13 cellular contexts compared by ENCODE assay signal in the genomic region with DNA sequence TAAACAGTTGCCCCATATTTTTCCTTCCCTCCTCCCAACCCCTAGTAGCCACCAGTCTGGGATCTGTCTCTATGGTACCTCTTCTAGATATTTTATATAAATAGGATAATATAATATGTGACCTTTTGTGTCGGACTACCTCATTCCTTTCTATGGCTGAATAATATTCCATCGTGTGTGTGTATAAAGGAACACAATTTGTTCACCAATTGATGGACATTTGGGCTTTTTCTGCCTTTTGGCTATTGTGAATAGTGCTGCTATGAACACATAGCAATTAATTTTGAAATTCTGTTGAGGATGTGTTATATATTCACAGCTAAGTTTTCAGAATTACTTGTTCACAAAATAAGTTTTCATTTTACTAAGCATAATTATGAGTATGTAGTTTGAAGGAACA. TPM values are rescaled to one million over a fixed set of nuclear protein-coding genes. Genes with fewer than 3 reads are reported as not detected.
DNase-seq lines count a peak whose midpoint lies in the region; ATAC-seq and TF ChIP-seq lines count a peak whose summit lies in the region.
"Had no signal": no experiment of that assay in that cellular context is flagged by ENCODE, and none has a peak within 500 bp of the region (broad histone marks: within the 10 kb centered on the region; RNA-seq: fewer than 3 reads in every experiment).

No MANE protein-coding gene starts in this region.

- dilution Hi-C loops in mammary epithelial cell (cut with HindIII; ENCODE audit: low sequenced_read_pairs): no loop called here

- H3K4me3 ChIP-seq in DND-41 (ENCODE audit: low read depth in 1 of 2, low read length in 2 of 2) (peak overlapping the region; percentile 98; a peak in 2 of 4 replicates), KMS-11 (IDR thresholded peaks at IDR 0.05; ENCODE audit: insufficient read depth, low read depth, low read length) (no peak overlapping the region), mammary epithelial cell (replicated peaks in 1 of 3; ENCODE audit: insufficient read depth in 1 of 3, low read depth in 2 of 3, low read length in 3 of 3) (peak overlapping the region; percentile 4 to 84 (median 73)), neuron (ENCODE audit: low read length) (peak overlapping the region; percentile 99)

- BruUV-seq in mammary epithelial cell (replicated peaks; lab: Mats Ljungman, UMichigan): no TSS peak

- DNase-seq in DND-41 (no peak), mammary epithelial cell (no peak)
- DNase-seq in activated CD4-positive, CD25-positive, alpha-beta regulatory T cell (lab: John Stamatoyannopoulos, UW): no peak
- DNase-seq: DMS79 treated with DMSO at 0.1 percent for 48 hours; effector CD4-positive, alpha-beta T cell; NCI-H774; pancreas; T-helper 9 cell had no signal

- intact Hi-C loops in mammary epithelial cell (cut with micrococcal nuclease): loop anchor here (2.0 to 5.0 kb wide), 2 partner anchors 29 to 225 kb away; a partner anchor contains a TSS

- H3K27ac ChIP-seq in DND-41 (ENCODE audit: low read length) (no peak overlapping the region), KMS-11 (no peak overlapping the region), mammary epithelial cell (ENCODE audit: insufficient read depth, low read depth, low read length) (no peak overlapping the region)
- H3K27ac ChIP-seq: pancreas had no signal

- CTCF ChIA-PET in mammary epithelial cell (lab: Charles Lee; ENCODE audit: low non-redundant PET): no interaction called here

- peak overlapping the region; percentile 97; the same call in 1 of the 2 replicates for H3K9ac ChIP-seq in DND-41 (ENCODE audit: low read depth, low read length)
- no peak overlapping the region; the same call in 1 of the 2 replicates for H3K9ac ChIP-seq in KMS-11
- H3K9ac ChIP-seq in mammary epithelial cell (ENCODE audit: insufficient read depth, low read length): no peak overlapping the region

- H2AFZ ChIP-seq in DND-41 (ENCODE audit: low read depth, low read length) (no peak overlapping the region), KMS-11 (ENCODE audit: low read depth) (no peak overlapping the region), mammary epithelial cell (ENCODE audit: low read depth, low read length) (no peak overlapping the region), neuron (ENCODE audit: low read depth, low read length) (no peak overlapping the region)

- ATAC-seq in DND-41 (ENCODE audit: insufficient read depth, low read depth): no peak
- no peak for ATAC-seq in HG03039 (IDR thresholded peaks at IDR 0.05; ENCODE audit: unreplicated experiment)
- ATAC-seq in HG03565 (IDR thresholded peaks at IDR 0.05; ENCODE audit: unreplicated experiment): no peak
- ATAC-seq in GM21723 (IDR thresholded peaks at IDR 0.05; ENCODE audit: unreplicated experiment): no peak
- ATAC-seq: pancreas had no signal

- H3K9me3 ChIP-seq in DND-41 (ENCODE audit: insufficient read depth, low read length, severe bottlenecking): no peaks in the 10 kb centered on the region
- no peaks in the 10 kb centered on the region for H3K9me3 ChIP-seq in mammary epithelial cell (replicated peaks; ENCODE audit: insufficient read depth, low read length)
- H3K9me3 ChIP-seq in neuron (ENCODE audit: low read length): no peaks in the 10 kb centered on the region
- H3K9me3 ChIP-seq: pancreas had no signal

- H3K79me2 ChIP-seq in DND-41 (ENCODE audit: insufficient read depth, low read length) (peaks cover 73% of the 10 kb centered on the region), KMS-11 (ENCODE audit: insufficient read depth, low read depth) (peaks cover 69% of the 10 kb centered on the region), mammary epithelial cell (ENCODE audit: insufficient read depth, low read length) (peaks cover 66% of the 10 kb centered on the region)

- peaks cover 65% of the 10 kb centered on the region for H3K4me1 ChIP-seq in DND-41 (ENCODE audit: insufficient read depth, low read length)
- peaks cover 59% of the 10 kb centered on the region for H3K4me1 ChIP-seq in KMS-11 (ENCODE audit: low read depth, poor library complexity, severe bottlenecking)
- peaks cover 50% of the 10 kb centered on the region for H3K4me1 ChIP-seq in mammary epithelial cell (ENCODE audit: insufficient read depth, low read length)
- peaks cover 24% of the 10 kb centered on the region for H3K4me1 ChIP-seq in neuron (ENCODE audit: insufficient read depth, low read length)

- WGBS in mammary epithelial cell (ENCODE audit: low coverage, missing lambda C conversion rate): 88% methylated on average over 2 of the region's 2 CpGs

- H3K36me3 ChIP-seq in DND-41 (ENCODE audit: insufficient read depth, low read length) (no peaks in the 10 kb centered on the region), KMS-11 (ENCODE audit: insufficient read depth) (no peaks in the 10 kb centered on the region), mammary epithelial cell (ENCODE audit: insufficient read depth, low read length) (no peaks in the 10 kb centered on the region), neuron (ENCODE audit: insufficient read depth, low read length) (no peaks in the 10 kb centered on the region)
- H3K36me3 ChIP-seq: pancreas had no signal

- no peaks in the 10 kb centered on the region for H3K27me3 ChIP-seq in DND-41 (ENCODE audit: insufficient read depth, low read length, poor library complexity)
- no peaks in the 10 kb centered on the region for H3K27me3 ChIP-seq in KMS-11 (ENCODE audit: insufficient read depth, low read depth)
- H3K27me3 ChIP-seq in mammary epithelial cell (ENCODE audit: insufficient read depth, low read length): no peaks in the 10 kb centered on the region
- H3K27me3 ChIP-seq in neuron (ENCODE audit: insufficient read depth, low read length): no peaks in the 10 kb centered on the region
- H3K27me3 ChIP-seq: pancreas had no signal

- H4K20me1 ChIP-seq in DND-41 (ENCODE audit: insufficient read depth, low read length) (peaks cover 48% of the 10 kb centered on the region; the same call in 1 of the 2 replicates), KMS-11 (ENCODE audit: insufficient read depth) (peaks cover 11% of the 10 kb centered on the region), mammary epithelial cell (ENCODE audit: insufficient read depth, low read length) (no peaks in the 10 kb centered on the region)

- TF ChIP-seq CTCF in DND-41 (IDR thresholded peaks at IDR 0.05; ENCODE audit: borderline replicate concordance, extremely low read depth, low read length, poor library complexity, severe bottlenecking) (no peak), KMS-11 (conservative IDR thresholded peaks at IDR 0.05; ENCODE audit: low read depth, low read length) (no peak), mammary epithelial cell (conservative IDR thresholded peaks at IDR 0.05 in 1 of 2, IDR thresholded peaks at IDR 0.05 in 1 of 2; ENCODE audit: extremely low read depth in 1 of 2, insufficient read depth in 1 of 2, low read depth in 1 of 2, low read length in 2 of 2) (no peak)

- in situ Hi-C loops in mammary epithelial cell (cut with MboI; ENCODE audit: low sequenced_read_pairs in 2 of 2): loop anchor here in 1 of 2 donors (25.0 kb wide), 1 partner anchor 250 kb away; no protein-coding TSS in a partner anchor

- H3K4me2 ChIP-seq in DND-41 (ENCODE audit: insufficient read depth, low read length): peak overlapping the region; percentile 93
- H3K4me2 ChIP-seq in KMS-11: peak overlapping the region; percentile 95
- H3K4me2 ChIP-seq in mammary epithelial cell (ENCODE audit: insufficient read depth, low read depth, low read length): peak overlapping the region; percentile 83

RNA-seq across cellular contexts. Expression of a gene that starts 2.5 kb away (rescaled TPM):
- total RNA-seq in mammary epithelial cell: 10 to 100 TPM; 19.2 to 27.3 TPM
- 9.9 TPM for polyA plus RNA-seq in mammary epithelial cell
- polyA minus RNA-seq in mammary epithelial cell: 46.6 TPM
